In the genomic region with DNA sequence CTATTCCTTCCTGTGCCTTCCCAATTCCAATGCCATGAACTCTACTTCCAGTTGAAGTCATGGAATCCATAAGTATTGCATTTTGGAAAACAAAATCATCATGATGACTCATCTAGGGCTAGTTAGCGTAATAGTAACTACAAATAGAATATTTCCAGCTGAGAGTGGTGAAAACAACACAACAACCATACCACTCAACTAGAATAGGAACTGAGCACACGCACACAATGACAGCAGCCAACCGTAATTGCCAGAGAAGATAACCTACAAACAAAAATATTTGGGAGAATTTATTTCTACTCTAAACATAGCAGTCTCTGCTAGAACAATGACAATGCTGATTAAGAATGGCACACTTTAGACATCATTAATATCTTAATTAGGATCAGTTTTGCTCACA, we compare ENCODE assay signal across 29 cellular contexts.
"Had no signal": no experiment of that assay in that cellular context is flagged by ENCODE, and none has a peak within 500 bp of the region (broad histone marks: within the 10 kb centered on the region; RNA-seq: fewer than 3 reads in every experiment).

No MANE protein-coding gene starts in this region.

- FAIRE-seq: islet of Langerhans, kidney had no signal

- H3K27me3 ChIP-seq: neural progenitor cell, neutrophil, right lobe of liver, stomach, testis, thyroid gland, transverse colon, upper lobe of left lung, vagina had no signal

- ATAC-seq: lower lobe of right lung; natural killer cell; psoas muscle; right lobe of liver; stimulated activated naive B cell treated with anti-CD40 and anti-IgM and Interleukin-4, amounts not matched to agents 10 μg/mL and 1 μg/mL and 100 μg/mL, for 72 hours; stimulated activated naive CD8-positive, alpha-beta T cell treated with anti-CD3 and anti-CD28 coated beads, Interleukin-15, Interleukin-2, amounts not matched to agents 100 U/mL and 50 U/mL, for 24 hours had no signal

- DNase-seq: hypothalamus; immature natural killer cell; kidney; lower lobe of right lung; mammary epithelial cell; mesenchymal stem cell; naive B cell; natural killer cell; nephron progenitor cell; occipital lobe; psoas muscle; right lobe of liver; stimulated activated CD4-positive, alpha-beta T cell treated with anti-CD3 and anti-CD28 coated beads, Interleukin-12 subunit alpha, Interleukin-12 subunit beta, amount 100 ng/mL, for 4 hours; stimulated activated CD4-positive, alpha-beta T cell treated with anti-CD3 and anti-CD28 coated beads, Interleukin-15, amount 100 ng/mL, for 24 hours; stimulated activated CD4-positive, alpha-beta T cell treated with anti-CD3 and anti-CD28 coated beads, Interleukin-2, amount 100 ng/mL, for 24 hours; stimulated activated CD4-positive, alpha-beta T cell treated with anti-CD3 and anti-CD28 coated beads, Interleukin-4, amount 100 ng/mL, for 1 hour; stimulated activated naive B cell treated with anti-CD40 and anti-IgM and Interleukin-4, amounts not matched to agents 10 μg/mL and 1 μg/mL and 100 μg/mL, for 72 hours; stimulated activated naive CD8-positive, alpha-beta T cell treated with anti-CD3 and anti-CD28 coated beads, Interleukin-15, Interleukin-2, amounts not matched to agents 100 U/mL and 50 U/mL, for 24 hours; stomach; testis; thyroid gland; transverse colon; upper lobe of left lung had no signal

- H3K4me1 ChIP-seq: lower lobe of right lung, neural progenitor cell, parathyroid adenoma, psoas muscle, right lobe of liver, stomach, testis, transverse colon, upper lobe of left lung, vagina had no signal

- H3K27ac ChIP-seq: lower lobe of right lung, neural progenitor cell, neutrophil, parathyroid adenoma, psoas muscle, right lobe of liver, skin epidermis, stomach, testis, thyroid gland, transverse colon, upper lobe of left lung, vagina had no signal

- H3K4me2 ChIP-seq: neural progenitor cell had no signal

- H3K36me3 ChIP-seq: lower lobe of right lung, neural progenitor cell, neutrophil, right lobe of liver, stomach, thyroid gland, transverse colon, upper lobe of left lung, vagina had no signal

- H3K4me3 ChIP-seq: lower lobe of right lung, neural progenitor cell, psoas muscle, right lobe of liver, skin epidermis, stomach, testis, thyroid gland, transverse colon, upper lobe of left lung, vagina had no signal

- H3K9me3 ChIP-seq: lower lobe of right lung, neutrophil, psoas muscle, right lobe of liver, stomach, testis, thyroid gland, transverse colon, upper lobe of left lung, vagina had no signal
